Comparison of ENCODE assay signal across 8 cellular contexts in the genomic region with DNA sequence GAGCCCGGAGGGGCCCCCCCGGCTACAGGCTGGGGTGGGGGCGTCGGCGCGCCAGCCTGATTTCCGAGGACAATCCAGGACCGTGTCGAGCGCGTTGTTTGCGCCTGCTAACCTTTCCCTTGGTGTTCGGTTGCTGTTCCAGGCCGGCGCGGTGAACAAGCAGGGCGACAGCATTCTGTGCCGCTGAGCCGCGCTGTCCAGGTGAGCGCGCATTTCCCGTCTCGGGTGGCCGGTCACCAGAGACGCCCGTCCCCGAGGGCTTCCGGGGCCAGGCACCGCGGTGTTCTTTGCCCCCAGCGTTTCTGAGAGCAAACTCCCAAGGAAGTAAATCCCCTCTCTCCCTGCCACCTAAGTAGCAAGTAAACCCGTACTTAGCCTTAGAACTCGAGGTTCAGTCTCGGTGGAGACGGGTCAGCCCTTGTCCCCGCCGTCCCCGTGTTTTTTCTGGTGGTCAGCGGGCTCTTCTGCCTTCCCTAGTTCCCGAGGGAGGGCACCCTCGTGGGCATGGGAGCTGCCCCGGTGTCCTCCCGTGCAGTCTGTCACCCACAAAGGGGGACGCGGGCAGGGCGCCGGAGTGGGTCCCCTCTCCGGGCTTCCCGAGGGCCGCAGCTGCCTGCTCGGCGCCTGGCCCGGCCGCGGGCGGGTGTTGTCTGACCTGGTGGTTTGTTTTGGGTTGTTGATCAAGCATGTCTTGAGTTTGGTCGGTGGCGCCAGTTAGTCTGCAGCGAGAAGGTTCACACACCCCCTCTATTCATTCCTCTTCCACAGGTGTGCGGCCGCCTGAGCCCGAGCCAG. TPM values are rescaled to one million over a fixed set of nuclear protein-coding genes. Genes with fewer than 3 reads are reported as not detected.
DNase-seq lines count a peak whose midpoint lies in the region; ATAC-seq, FAIRE-seq and TF ChIP-seq lines count a peak whose summit lies in the region.

No MANE protein-coding gene starts in this region.

- H3K79me2 ChIP-seq in keratinocyte (ENCODE audit: control insufficient read depth, insufficient read depth, low read length): no peaks in the 10 kb centered on the region

- ATAC-seq in GM21825 (IDR thresholded peaks at IDR 0.05; ENCODE audit: unreplicated experiment) (no peak), HG03025 (IDR thresholded peaks at IDR 0.05; ENCODE audit: low FRiP score, unreplicated experiment) (no peak), HG02870 (IDR thresholded peaks at IDR 0.05; ENCODE audit: unreplicated experiment) (no peak)

- peak overlapping the region; percentile 1 for H3K27ac ChIP-seq in brain microvascular endothelial cell
- no peak overlapping the region for H3K27ac ChIP-seq in keratinocyte (ENCODE audit: control insufficient read depth, insufficient read depth, low read length)
- peak overlapping the region; percentile 80 to 82 for H3K27ac ChIP-seq in testis

- H3K9me3 ChIP-seq in keratinocyte (ENCODE audit: control insufficient read depth, low read depth, low read length) (no peaks in the 10 kb centered on the region), testis (no peaks in the 10 kb centered on the region)

- TF ChIP-seq CTCF in brain microvascular endothelial cell (IDR thresholded peaks at IDR 0.05; ENCODE audit: low read depth, low read length, missing control alignments) (no peak), keratinocyte (optimal IDR thresholded peaks at IDR 0.05 in 1 of 3, IDR thresholded peaks at IDR 0.05 in 1 of 3, conservative IDR thresholded peaks at IDR 0.05 in 1 of 3; ENCODE audit: extremely low read depth in 1 of 3, insufficient read depth in 2 of 3, low read length in 3 of 3) (no peak), testis (IDR thresholded peaks at IDR 0.05) (no peak)

- dilution Hi-C loops in keratinocyte (cut with MboI; ENCODE audit: extremely low pct_ligation_motif_present, low sequenced_read_pairs): no loop called here

- no peak for TF ChIP-seq POLR2A in testis (IDR thresholded peaks at IDR 0.05)

- H3K4me1 ChIP-seq in keratinocyte (ENCODE audit: control insufficient read depth, extremely low read depth, insufficient read depth, low read length) (peaks cover 8% of the 10 kb centered on the region), testis (peaks cover 7% of the 10 kb centered on the region)

- WGBS in testis, 2 donors: 3 to 9% methylated on average over 6 to 63 of the region's 63 CpGs

- H2AFZ ChIP-seq in keratinocyte (ENCODE audit: control insufficient read depth, low read length): peak overlapping the region; percentile 24

- FAIRE-seq in keratinocyte (lab: Jason Lieb, UNC): no peak

- H3K4me3 ChIP-seq in brain microvascular endothelial cell (ENCODE audit: low read depth, low read length) (peak overlapping the region; percentile 64), keratinocyte (ENCODE audit: control insufficient read depth in 2 of 3, extremely low read depth in 1 of 3, insufficient read depth in 2 of 3, low read depth in 1 of 3, low read length in 3 of 3) (peak overlapping the region; percentile 31 to 60 (median 58)), testis (peak overlapping the region; percentile 66 to 78)

- in situ Hi-C loops in brain microvascular endothelial cell (cut with HindIII; ENCODE audit: low pct_ligation_motif_present, low sequenced_read_pairs): no loop called here

- H3K36me3 ChIP-seq in brain microvascular endothelial cell (replicated peaks) (no peaks in the 10 kb centered on the region), keratinocyte (ENCODE audit: control insufficient read depth in 2 of 2, extremely low read depth in 1 of 2, insufficient read depth in 2 of 2, low read length in 2 of 2) (no peaks in the 10 kb centered on the region), testis (ENCODE audit: low read depth, missing control alignments) (no peaks in the 10 kb centered on the region)

- H3K4me2 ChIP-seq in keratinocyte (ENCODE audit: control insufficient read depth, extremely low read depth, insufficient read depth, low read depth, low read length): peak overlapping the region; percentile 73

- H3K9me1 ChIP-seq in keratinocyte (ENCODE audit: control insufficient read depth, extremely low read depth, insufficient read depth, low read length): no peaks in the 10 kb centered on the region

- peak; percentile 28 for DNase-seq in ELR (ENCODE audit: low read depth)
- DNase-seq in NCI-H1105 (lab: John Stamatoyannopoulos, UW): peak; percentile 90
- no peak for DNase-seq in brain microvascular endothelial cell
- DNase-seq in keratinocyte (ENCODE audit: low read depth, low spot score): no peak
- DNase-seq in testis: peak; percentile 41

- no peak overlapping the region for H3K9ac ChIP-seq in keratinocyte (ENCODE audit: control insufficient read depth, extremely low read depth, insufficient read depth, low read length)

- H3K27me3 ChIP-seq in brain microvascular endothelial cell (replicated peaks) (no peaks in the 10 kb centered on the region), keratinocyte (ENCODE audit: control insufficient read depth, extremely low read depth, insufficient read depth, low read length) (peaks cover 39% of the 10 kb centered on the region), testis (no peaks in the 10 kb centered on the region)

- intact Hi-C loops in testis (cut with DNase I; ENCODE audit: low total_unique reads): no loop called here

- H4K20me1 ChIP-seq in keratinocyte (ENCODE audit: control insufficient read depth, extremely low read depth, insufficient read depth, low read length): no peaks in the 10 kb centered on the region

RNA-seq across cellular contexts. Expression of a gene that starts 1.5 kb away (rescaled TPM):
- polyA plus RNA-seq in keratinocyte: 0.10 to 1.4 TPM (median 0.41 TPM) in 3 replicates
- polyA plus RNA-seq in keratinocyte (2011; ENCODE audit: low read depth): 15.8 TPM
- polyA plus RNA-seq in keratinocyte (2011; cell fraction: cytosol; rRNA removed): 0.58 and 0.72 TPM in 2 replicates
- polyA plus RNA-seq in keratinocyte (2011; cell fraction: nucleus; rRNA removed): 1.7 and 2.0 TPM in 2 replicates
- 0.15 and 17.6 TPM in 2 replicates for polyA plus RNA-seq in keratinocyte (2012; ENCODE audit: low replicate concordance)
- polyA minus RNA-seq in keratinocyte: 0.22 to 0.26 TPM in 2 of 3 replicates, not detected in the other
- 1.5 TPM for polyA minus RNA-seq in keratinocyte (2011; cell fraction: cytosol; rRNA and poly(A)+ RNA removed)
- 1.2 and 1.8 TPM in 2 replicates for polyA minus RNA-seq in keratinocyte (2011; cell fraction: nucleus; rRNA and poly(A)+ RNA removed)
- total RNA-seq in testis: 100 to 1,000 TPM; 122 to 130 TPM
- polyA plus RNA-seq in testis (ENCODE audit: insufficient read depth, low read depth, low replicate concordance): 51.6 TPM

Comparison
In these comparisons a context has a peak if more than half of its experiments do, and no peak if none do; other contexts are left out.
1. DNase-seq: peak in ELR (single experiment), NCI-H1105 (single experiment) and testis (single experiment); none in brain microvascular endothelial cell (single experiment) and keratinocyte (single experiment).
2. Peak in every context shown above with its lines, with median percentiles within 50 percentile points of each other: H3K4me3 ChIP-seq.